Comparison of ENCODE assay signal across 27 cellular contexts in the genomic region with DNA sequence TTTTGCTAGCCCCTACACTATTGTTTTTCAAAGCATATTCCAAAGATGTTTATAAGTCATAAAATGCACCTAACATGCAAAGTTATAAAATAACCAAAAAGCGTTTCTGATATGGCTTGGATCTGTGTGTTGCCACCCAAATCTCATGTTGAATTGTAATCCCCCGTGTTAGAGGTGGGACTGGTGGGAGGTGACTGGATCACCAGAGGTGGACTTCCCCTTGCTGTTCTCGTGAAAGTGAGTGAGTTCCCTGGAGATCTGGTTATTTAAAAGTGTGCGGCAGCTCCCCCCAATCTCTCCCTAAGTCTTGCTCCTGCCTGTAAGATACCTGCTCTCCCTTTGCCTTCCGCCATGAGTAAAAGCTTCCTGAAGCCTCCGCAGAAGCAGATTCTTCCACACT. TPM values are rescaled to one million over a fixed set of nuclear protein-coding genes. Genes with fewer than 3 reads are reported as not detected.
"Had no signal": no experiment of that assay in that cellular context is flagged by ENCODE, and none has a peak within 500 bp of the region (broad histone marks: within the 10 kb centered on the region; RNA-seq: fewer than 3 reads in every experiment).

No MANE protein-coding gene starts in this region.

- H3K4me3 ChIP-seq: MG63, SK-N-MC had no signal

- H3K4me3 Mint-ChIP-seq: activated CD4-positive, alpha-beta memory T cell treated with anti-CD3 and anti-CD28 coated beads, Interleukin-2, amount 10 ng/mL, durations not matched to agents 7 days and 5 days; activated CD4-positive, alpha-beta T cell treated with anti-CD3 and anti-CD28 coated beads for 36 hours; activated naive CD4-positive, alpha-beta T cell treated with anti-CD3 and anti-CD28 coated beads for 36 hours; activated naive CD8-positive, alpha-beta T cell; activated T-helper 17 cell treated with anti-CD3 and anti-CD28 coated beads, Interleukin-2, amount 50 U/mL, for 72 hours had no signal

- H3K9me3 Mint-ChIP-seq: activated CD4-positive, alpha-beta memory T cell treated with anti-CD3 and anti-CD28 coated beads, Interleukin-2, amount 10 ng/mL, durations not matched to agents 7 days and 5 days; activated naive CD4-positive, alpha-beta T cell treated with anti-CD3 and anti-CD28 coated beads for 36 hours; activated T-helper 17 cell treated with anti-CD3 and anti-CD28 coated beads, Interleukin-2, amount 50 U/mL, for 72 hours had no signal

- H3K27me3 Mint-ChIP-seq: activated CD4-positive, alpha-beta memory T cell treated with anti-CD3 and anti-CD28 coated beads, Interleukin-2, amount 10 ng/mL, durations not matched to agents 7 days and 5 days had no signal

- H3K36me3 Mint-ChIP-seq: activated naive CD8-positive, alpha-beta T cell had no signal

- ATAC-seq: activated CD4-positive, alpha-beta T cell treated with anti-CD3 and anti-CD28 coated beads for 36 hours; activated T-helper 17 cell treated with anti-CD3 and anti-CD28 coated beads, Interleukin-2, amount 50 U/mL, for 72 hours had no signal

- H3K27ac ChIP-seq: brain microvascular endothelial cell, SK-N-MC, VCaP had no signal

- H3K4me1 Mint-ChIP-seq: activated CD4-positive, alpha-beta memory T cell treated with anti-CD3 and anti-CD28 coated beads, Interleukin-2, amount 10 ng/mL, durations not matched to agents 7 days and 5 days; activated CD4-positive, alpha-beta T cell treated with anti-CD3 and anti-CD28 coated beads for 36 hours; activated T-helper 17 cell treated with anti-CD3 and anti-CD28 coated beads, Interleukin-2, amount 50 U/mL, for 72 hours had no signal

- H3K27me3 ChIP-seq: brain microvascular endothelial cell, MG63 had no signal

- H3K36me3 ChIP-seq: brain microvascular endothelial cell, MG63 had no signal

- H3K9me3 ChIP-seq: MG63 had no signal

- DNase-seq: activated CD4-positive, alpha-beta memory T cell treated with anti-CD3 and anti-CD28 coated beads, Interleukin-2, amount 10 ng/mL, durations not matched to agents 7 days and 5 days; activated CD4-positive, alpha-beta T cell treated with anti-CD3 and anti-CD28 coated beads for 36 hours; activated CD4-positive, alpha-beta T cell treated with anti-CD3 and anti-CD28 coated beads, Interleukin-2, amount 50 U/mL, for 1 hour; activated gamma-delta T cell; activated naive CD4-positive, alpha-beta T cell treated with anti-CD3 and anti-CD28 coated beads for 36 hours; activated T-cell treated with anti-CD3 and anti-CD28 coated beads for 4 hours; activated T-cell treated with anti-CD3 and anti-CD28 coated beads, Interleukin-2, amount 50 U/mL, for 48 hours; amygdala; brain microvascular endothelial cell; MG63; MV-4-11; NCI-H1092 treated with DMSO at 0.1 percent for 48 hours; NCI-H1417 treated with DMSO at 0.1 percent for 48 hours; NCI-H1694; NCI-H2029; NCI-H2107; NCI-H345; NCI-H510A; NCI-H526 treated with DMSO at 0.1 percent for 48 hours; T-helper 1 cell had no signal

- H3K27ac Mint-ChIP-seq: activated CD4-positive, alpha-beta memory T cell treated with anti-CD3 and anti-CD28 coated beads, Interleukin-2, amount 10 ng/mL, durations not matched to agents 7 days and 5 days; activated CD4-positive, alpha-beta T cell treated with anti-CD3 and anti-CD28 coated beads for 36 hours; activated naive CD4-positive, alpha-beta T cell treated with anti-CD3 and anti-CD28 coated beads for 36 hours; activated naive CD8-positive, alpha-beta T cell; activated T-helper 17 cell treated with anti-CD3 and anti-CD28 coated beads, Interleukin-2, amount 50 U/mL, for 72 hours had no signal

- FAIRE-seq: astrocyte had no signal

RNA-seq across cellular contexts. Expression of a gene that starts 22.8 kb away (rescaled TPM):
- total RNA-seq: activated CD4-positive, alpha-beta memory T cell treated with anti-CD3 and anti-CD28 coated beads, Interleukin-2, amount 10 ng/mL, durations not matched to agents 7 days and 5 days; activated CD4-positive, alpha-beta T cell treated with anti-CD3 and anti-CD28 coated beads for 36 hours; activated CD8-positive, alpha-beta memory T cell treated with anti-CD3 and anti-CD28 coated beads for 36 hours; activated naive CD4-positive, alpha-beta T cell treated with anti-CD3 and anti-CD28 coated beads for 36 hours; activated T-helper 17 cell treated with anti-CD3 and anti-CD28 coated beads, Interleukin-2, amount 50 U/mL, for 72 hours; T-helper 2 cell treated with Interferon-gamma antibody and Interleukin-4, amounts not matched to agents 100 ng/mL and 5 ng/mL, for 36 hours had no signal
